Comparison of ENCODE assay signal across 15 cellular contexts in the genomic region with DNA sequence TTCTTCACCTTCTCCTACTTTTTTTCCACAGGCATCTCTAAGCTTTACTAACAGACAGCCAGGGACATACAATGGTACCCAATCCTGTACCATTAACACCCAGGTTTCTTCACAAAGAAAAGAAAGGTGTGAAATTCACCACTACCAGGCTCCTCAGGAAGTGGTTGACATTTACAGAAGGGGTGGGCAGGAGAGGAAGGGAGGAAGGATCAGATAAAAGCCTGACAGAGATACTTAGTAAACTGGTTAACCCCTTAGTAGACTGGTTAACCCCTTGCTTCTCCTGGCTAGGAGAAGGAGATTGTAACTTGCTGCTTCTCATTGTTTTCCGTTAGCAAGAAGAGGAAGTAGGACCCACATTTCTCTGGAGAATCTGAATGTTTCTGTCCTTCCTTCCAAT. TPM values are rescaled to one million over a fixed set of nuclear protein-coding genes. Genes with fewer than 3 reads are reported as not detected.
DNase-seq lines count a peak whose midpoint lies in the region; ATAC-seq, FAIRE-seq and TF ChIP-seq lines count a peak whose summit lies in the region.
"Had no signal": no experiment of that assay in that cellular context is flagged by ENCODE, and none has a peak within 500 bp of the region (broad histone marks: within the 10 kb centered on the region; RNA-seq: fewer than 3 reads in every experiment).

No MANE protein-coding gene starts in this region.

- no peak overlapping the region for H3K56ac ChIP-seq in mesendoderm (ENCODE audit: low read length)

- H4K8ac ChIP-seq in mesendoderm (ENCODE audit: low read depth, low read length): no peak overlapping the region

- no peak overlapping the region for H3K4ac ChIP-seq in mesendoderm (ENCODE audit: low read depth, low read length)

- ATAC-seq in HG03097 (IDR thresholded peaks at IDR 0.05; ENCODE audit: low FRiP score, unreplicated experiment): peak; percentile 65
- peak; percentile 92 for ATAC-seq in activated CD8-positive, alpha-beta T cell treated with anti-CD3 and anti-CD28 coated beads, Interleukin-2, amount 10 ng/mL, durations not matched to agents 7 days and 5 days
- ATAC-seq in HG03354 (IDR thresholded peaks at IDR 0.05; ENCODE audit: poor library complexity, severe bottlenecking, unreplicated experiment): no peak

- no peaks in the 10 kb centered on the region for H3K79me2 ChIP-seq in mesendoderm (ENCODE audit: control insufficient read depth, insufficient read depth, low read length)

- POLR2A ChIA-PET in activated CD8-positive, alpha-beta T cell treated with anti-CD3 and anti-CD28 coated beads, Interleukin-2, amount 10 ng/mL, durations not matched to agents 7 days and 5 days (lab: Charles Lee): no interaction called here

- intact Hi-C loops in ascending aorta (cut with DNase I): no loop called here

- no peak overlapping the region for H2BK120ac ChIP-seq in mesendoderm (ENCODE audit: low read depth, low read length)

- H2BK5ac ChIP-seq in mesendoderm (ENCODE audit: low read length): no peak overlapping the region

- H3K9me3 ChIP-seq in ascending aorta: no peaks in the 10 kb centered on the region
- H3K9me3 ChIP-seq: testis had no signal

- H3K4me1 ChIP-seq in mesendoderm (ENCODE audit: control insufficient read depth, low read depth, low read length): peaks cover 8% of the 10 kb centered on the region
- no peaks in the 10 kb centered on the region for H3K4me1 ChIP-seq in ascending aorta
- H3K4me1 ChIP-seq: testis had no signal

- no peak overlapping the region for H3K9ac ChIP-seq in mesendoderm (ENCODE audit: low read length)

- no peak overlapping the region for H3K18ac ChIP-seq in mesendoderm (ENCODE audit: low read length)

- no peak overlapping the region for H2BK15ac ChIP-seq in mesendoderm (replicated peaks; ENCODE audit: low read depth)

- no peaks in the 10 kb centered on the region for H3K27me3 Mint-ChIP-seq in activated CD8-positive, alpha-beta T cell treated with anti-CD3 and anti-CD28 coated beads, Interleukin-2, amount 10 ng/mL, durations not matched to agents 7 days and 5 days (ENCODE audit: low read depth)
- H3K27me3 Mint-ChIP-seq: naive B cell had no signal

- CTCF ChIA-PET in activated CD8-positive, alpha-beta T cell treated with anti-CD3 and anti-CD28 coated beads, Interleukin-2, amount 10 ng/mL, durations not matched to agents 7 days and 5 days (lab: Charles Lee): interaction anchor here (0.6 to 2.1 kb wide), 2 partner anchors 8 to 16 kb away, joined by 3 to 7 read pairs; a partner anchor contains a TSS

- H3K4me1 Mint-ChIP-seq in activated CD8-positive, alpha-beta T cell treated with anti-CD3 and anti-CD28 coated beads, Interleukin-2, amount 10 ng/mL, durations not matched to agents 7 days and 5 days (ENCODE audit: low read depth): peaks cover 68% of the 10 kb centered on the region

- peaks cover 65% of the 10 kb centered on the region for H3K36me3 Mint-ChIP-seq in activated CD8-positive, alpha-beta T cell treated with anti-CD3 and anti-CD28 coated beads, Interleukin-2, amount 10 ng/mL, durations not matched to agents 7 days and 5 days (ENCODE audit: low read depth)
- H3K36me3 Mint-ChIP-seq: naive B cell had no signal

- H3K4me3 Mint-ChIP-seq in activated CD8-positive, alpha-beta T cell treated with anti-CD3 and anti-CD28 coated beads, Interleukin-2, amount 10 ng/mL, durations not matched to agents 7 days and 5 days: peak overlapping the region; percentile 69
- H3K4me3 Mint-ChIP-seq: naive B cell had no signal

- no peak overlapping the region for H4K5ac ChIP-seq in mesendoderm (ENCODE audit: low read length)

- TF ChIP-seq CTCF in ascending aorta (IDR thresholded peaks at IDR 0.05): no peak

- WGBS in mesendoderm (ENCODE audit: extremely low coverage, insufficient coverage, low lambda C conversion rate): no CpG with 5 or more reads among the region's 1 CpG

- H3K27me3 ChIP-seq in mesendoderm (ENCODE audit: insufficient read depth, low read length, poor library complexity) (no peaks in the 10 kb centered on the region), ascending aorta (no peaks in the 10 kb centered on the region)
- H3K27me3 ChIP-seq: testis had no signal

- no peak overlapping the region for H3K23ac ChIP-seq in mesendoderm (ENCODE audit: low read length)

- H3K36me3 ChIP-seq in mesendoderm (ENCODE audit: control insufficient read depth, insufficient read depth, low read length) (no peaks in the 10 kb centered on the region), ascending aorta (no peaks in the 10 kb centered on the region)

- no peak overlapping the region for H3K4me3 ChIP-seq in mesendoderm (ENCODE audit: low read length)
- no peak overlapping the region for H3K4me3 ChIP-seq in ascending aorta
- H3K4me3 ChIP-seq: testis had no signal

- peak overlapping the region; percentile 79 for H3K27ac Mint-ChIP-seq in activated CD8-positive, alpha-beta T cell treated with anti-CD3 and anti-CD28 coated beads, Interleukin-2, amount 10 ng/mL, durations not matched to agents 7 days and 5 days
- H3K27ac Mint-ChIP-seq: naive B cell had no signal

- no peak for TF ChIP-seq POLR2A in GM12892 (IDR thresholded peaks at IDR 0.05; ENCODE audit: low read depth, low read length)

- H3K4me2 ChIP-seq in mesendoderm (ENCODE audit: low read length): no peak overlapping the region

- H2AK5ac ChIP-seq in mesendoderm (ENCODE audit: low read length): no peak overlapping the region

- H3K27ac ChIP-seq in mesendoderm (ENCODE audit: low read depth, low read length) (no peak overlapping the region), ascending aorta (no peak overlapping the region)
- H3K27ac ChIP-seq: testis had no signal

- peaks cover 22% of the 10 kb centered on the region for H3K9me3 Mint-ChIP-seq in activated CD8-positive, alpha-beta T cell treated with anti-CD3 and anti-CD28 coated beads, Interleukin-2, amount 10 ng/mL, durations not matched to agents 7 days and 5 days (ENCODE audit: insufficient read depth)

- no peak for DNase-seq in GM12892 (ENCODE audit: insufficient read length)
- peak; percentile 74 for DNase-seq in activated CD8-positive, alpha-beta T cell treated with anti-CD3 and anti-CD28 coated beads, Interleukin-2, amount 10 ng/mL, durations not matched to agents 7 days and 5 days
- DNase-seq in mesendoderm: peak; percentile 99
- DNase-seq in SHP77 (lab: John Stamatoyannopoulos, UW): no peak
- DNase-seq in ascending aorta (ENCODE audit: low spot score in 2 of 2): no peak
- DNase-seq: amygdala, naive B cell, NCI-H524, SW 1271, testis had no signal

- FAIRE-seq in GM12892 (lab: Jason Lieb, UNC): peak; percentile 62
- FAIRE-seq: endothelial cell of umbilical vein had no signal

- no peaks in the 10 kb centered on the region for H3K79me1 ChIP-seq in mesendoderm (ENCODE audit: low read length)

RNA-seq across cellular contexts. Expression of a gene that starts 7.2 kb away (rescaled TPM):
- polyA plus RNA-seq in GM12892 (2012; ENCODE audit: missing spikeins): 0.68 TPM
- 10 to 100 TPM; 22.1 to 28.9 TPM for total RNA-seq in activated CD8-positive, alpha-beta T cell treated with anti-CD3 and anti-CD28 coated beads, Interleukin-2, amount 10 ng/mL, durations not matched to agents 7 days and 5 days
- polyA plus RNA-seq in mesendoderm (2013, experiment 1 of 2): 6.8 TPM
- 6.4 TPM for polyA plus RNA-seq in mesendoderm (2013, experiment 2 of 2)
- not detected for total RNA-seq in ascending aorta
- total RNA-seq: Daoy, endothelial cell of umbilical vein, LHCN-M2 had no signal
- polyA plus RNA-seq: endothelial cell of umbilical vein had no signal

Comparison
In these comparisons a context has a peak if more than half of its experiments do, and no peak if none do; other contexts are left out.
1. DNase-seq: peak in activated CD8-positive, alpha-beta T cell treated with anti-CD3 and anti-CD28 coated beads, Interleukin-2, amount 10 ng/mL, durations not matched to agents 7 days and 5 days (single experiment) and mesendoderm (single experiment); none in GM12892 (single experiment), SHP77 (0 of 2) and ascending aorta (0 of 2).
2. RNA of a gene that starts 7.2 kb away (total RNA-seq): 22.1 to 28.9 TPM in activated CD8-positive, alpha-beta T cell treated with anti-CD3 and anti-CD28 coated beads, Interleukin-2, amount 10 ng/mL, durations not matched to agents 7 days and 5 days; not detected in ascending aorta (single experiment); every median in the first group is over 10 times any median in the second.